18 cellular contexts compared by ENCODE assay signal in the genomic region with DNA sequence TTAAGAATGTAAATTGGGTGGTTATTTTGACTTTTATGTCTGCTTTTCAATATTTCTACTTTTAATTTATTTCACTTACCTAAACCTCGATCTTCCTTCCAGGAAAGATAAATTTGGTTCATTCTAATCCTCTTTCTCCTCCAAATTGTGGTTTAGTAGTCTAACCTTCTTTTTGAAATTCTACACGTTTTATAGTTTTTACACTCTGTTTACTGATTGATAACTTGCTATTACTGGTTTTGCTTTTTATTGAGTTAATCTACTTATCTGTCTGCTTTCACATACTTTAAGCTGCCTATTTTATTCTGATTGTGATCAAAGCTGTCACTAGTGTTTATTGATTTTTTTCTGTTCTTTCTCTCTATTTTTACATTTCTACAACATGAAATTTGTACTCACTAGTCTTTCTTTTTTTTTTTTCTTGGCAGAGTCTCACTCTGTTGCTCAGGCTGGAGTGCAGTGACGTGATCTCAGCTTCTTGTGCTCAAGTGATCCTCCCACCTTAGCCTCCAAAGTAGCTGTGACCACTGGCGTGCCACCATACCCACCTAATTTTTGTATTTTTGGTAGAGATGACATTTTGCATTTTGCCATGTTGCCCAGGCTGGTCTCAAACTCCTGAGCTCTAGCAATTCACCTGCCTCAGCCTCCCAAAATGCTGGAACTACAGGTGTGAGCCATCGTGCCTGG. TPM values are rescaled to one million over a fixed set of nuclear protein-coding genes. Genes with fewer than 3 reads are reported as not detected.
DNase-seq lines count a peak whose midpoint lies in the region; ATAC-seq and TF ChIP-seq lines count a peak whose summit lies in the region.
"Had no signal": no experiment of that assay in that cellular context is flagged by ENCODE, and none has a peak within 500 bp of the region (broad histone marks: within the 10 kb centered on the region; RNA-seq: fewer than 3 reads in every experiment).

No MANE protein-coding gene starts in this region.

- H4K20me1 ChIP-seq in HCT116 (ENCODE audit: insufficient read depth) = no peaks in the 10 kb centered on the region

- H2AFZ ChIP-seq in HCT116 (ENCODE audit: low read depth, low read length, poor library complexity, severe bottlenecking) = no peak overlapping the region
- peak overlapping the region; percentile 28 for H2AFZ ChIP-seq in parathyroid adenoma

- H3K9me3 ChIP-seq in HCT116 (ENCODE audit: control insufficient read depth in 1 of 2, insufficient read depth in 1 of 2, low read depth in 1 of 2, low read length in 2 of 2) (no peaks in the 10 kb centered on the region), ascending aorta (no peaks in the 10 kb centered on the region), parathyroid adenoma (ENCODE audit: control insufficient read depth, low read length) (no peaks in the 10 kb centered on the region), lower lobe of right lung (no peaks in the 10 kb centered on the region)
- H3K9me3 ChIP-seq: MG63 had no signal

- DNase-seq in HCT116 (ENCODE audit: low read depth, low spot score) = no peak
- peak in 1 of 2 donors; percentile 67 for DNase-seq in ascending aorta (ENCODE audit: low spot score in 2 of 2)
- DNase-seq in CD1c-positive myeloid dendritic cell (ENCODE audit: extremely low spot score) = no peak
- DNase-seq in left ventricle myocardium superior = no peak
- no peak for DNase-seq in stimulated activated naive CD4-positive, alpha-beta T cell (lab: John Stamatoyannopoulos, UW)
- DNase-seq in lower lobe of right lung = no peak
- DNase-seq: AML-193, C1 segment of cervical spinal cord, DMS53, EL, MG63, NCI-H1417 treated with DMSO at 0.1 percent for 48 hours, NCI-H187, NCI-H446, NCI-H526, OCI-M1, Right ventricle myocardium superior had no signal

- H3K9ac ChIP-seq in HCT116 (ENCODE audit: low read length) (no peak overlapping the region), parathyroid adenoma (no peak overlapping the region)

- CTCF ChIA-PET in HCT116 (lab: Charles Lee) = no interaction called here

- H3K4me2 ChIP-seq in HCT116 (ENCODE audit: low read length) (no peak overlapping the region), parathyroid adenoma (ENCODE audit: low read length) (no peak overlapping the region)

- H3K27ac ChIP-seq in HCT116 (ENCODE audit: low read depth, low read length) = peak overlapping the region; percentile 87
- H3K27ac ChIP-seq in ascending aorta = peak overlapping the region; percentile 10 to 43
- H3K27ac ChIP-seq in parathyroid adenoma = no peak overlapping the region
- H3K27ac ChIP-seq in lower lobe of right lung = no peak overlapping the region

- no peak for TF ChIP-seq POLR2A in HCT116 (IDR thresholded peaks at IDR 0.05; ENCODE audit: borderline replicate concordance, extremely low read depth, insufficient read depth, insufficient read length)

- TF ChIP-seq CTCF in HCT116 (IDR thresholded peaks at IDR 0.05 in 2 of 3, conservative IDR thresholded peaks at IDR 0.05 in 1 of 3; ENCODE audit: borderline replicate concordance in 1 of 3, insufficient read depth in 1 of 3, low read depth in 2 of 3, low read length in 2 of 3) (no peak), ascending aorta (IDR thresholded peaks at IDR 0.05) (no peak), parathyroid adenoma (IDR thresholded peaks at IDR 0.05) (no peak), lower lobe of right lung (IDR thresholded peaks at IDR 0.05) (no peak)

- no TSS peak for BruUV-seq in HCT116 (replicated peaks; lab: Mats Ljungman, UMichigan)

- TF ChIP-seq RAD21 in HCT116 (IDR thresholded peaks at IDR 0.05; ENCODE audit: low read depth) = no peak

- RAD21 ChIA-PET in HCT116 (lab: Charles Lee; ENCODE audit: low non-redundant PET in 1 of 2, low total read pairs in 2 of 2, uncharacterized antibody in 2 of 2, unreplicated experiment in 2 of 2) = no interaction called here

- H3K79me2 ChIP-seq in HCT116 (ENCODE audit: insufficient read depth, low read length) = no peaks in the 10 kb centered on the region
- H3K79me2 ChIP-seq in parathyroid adenoma = no peaks in the 10 kb centered on the region

- ATAC-seq in HCT116 = no peak
- no peak for ATAC-seq in left ventricle myocardium superior
- no peak for ATAC-seq in lower lobe of right lung

- H3K9me2 ChIP-seq in HCT116 (ENCODE audit: insufficient read depth) = no peaks in the 10 kb centered on the region

- H3K27me3 ChIP-seq in HCT116 (ENCODE audit: insufficient read depth, low read length) (no peaks in the 10 kb centered on the region), ascending aorta (no peaks in the 10 kb centered on the region), parathyroid adenoma (ENCODE audit: control insufficient read depth, insufficient read depth, low read length) (no peaks in the 10 kb centered on the region), lower lobe of right lung (ENCODE audit: low read depth) (no peaks in the 10 kb centered on the region)
- H3K27me3 ChIP-seq: MG63 had no signal

- H3K36me3 ChIP-seq in HCT116 (ENCODE audit: control insufficient read depth in 1 of 2, insufficient read depth in 2 of 2, low read length in 2 of 2) (no peaks in the 10 kb centered on the region), ascending aorta (no peaks in the 10 kb centered on the region), parathyroid adenoma (ENCODE audit: control insufficient read depth, insufficient read depth, low read length) (no peaks in the 10 kb centered on the region), lower lobe of right lung (no peaks in the 10 kb centered on the region)
- H3K36me3 ChIP-seq: MG63 had no signal

- H3K4me3 ChIP-seq in HCT116 (replicated peaks in 1 of 2; ENCODE audit: low read depth in 1 of 2, low read length in 2 of 2) (no peak overlapping the region), ascending aorta (no peak overlapping the region), parathyroid adenoma (ENCODE audit: low read depth, low read length) (no peak overlapping the region), lower lobe of right lung (no peak overlapping the region)
- H3K4me3 ChIP-seq: MG63 had no signal

- POLR2A ChIA-PET in HCT116 (lab: Charles Lee) = no interaction called here

- peaks cover 73 to 80% of the 10 kb centered on the region in 2 experiments for H3K4me1 ChIP-seq in HCT116 (ENCODE audit: control insufficient read depth in 1 of 2, insufficient read depth in 2 of 2, low read length in 2 of 2)
- peaks cover 0 to 15% of the 10 kb centered on the region in 2 donors for H3K4me1 ChIP-seq in ascending aorta
- H3K4me1 ChIP-seq in parathyroid adenoma = no peaks in the 10 kb centered on the region
- peaks cover 5% of the 10 kb centered on the region for H3K4me1 ChIP-seq in lower lobe of right lung

- intact Hi-C loops in HCT116 (cut with micrococcal nuclease) (no loop called here), ascending aorta (cut with DNase I) (no loop called here), left ventricle myocardium superior (cut with micrococcal nuclease) (no loop called here), lower lobe of right lung (cut with DNase I) (no loop called here)

TF ChIP-seq in HCT116, 20 proteins besides CTCF, POLR2A, EP300 and RAD21:
- no peak for TF ChIP-seq FOSL1 (IDR thresholded peaks at IDR 0.05; ENCODE audit: low read depth)

RNA-seq across cellular contexts. Expression of gene ERRFI1, which starts 27.9 kb away (rescaled TPM):
- total RNA-seq in HCT116 (2021; ENCODE audit: unreplicated experiment) (777 TPM), ascending aorta (59.7 TPM), left ventricle myocardium superior (10.2 TPM), lower lobe of right lung (65.1 TPM)
- polyA plus RNA-seq in HCT116 (2012) = 536 and 725 TPM in 2 replicates

Comparison
In these comparisons a context has a peak if more than half of its experiments do, and no peak if none do; other contexts are left out.
1. H3K27ac ChIP-seq: peak in HCT116 (single experiment) and ascending aorta (2 of 2); none in parathyroid adenoma (single experiment) and lower lobe of right lung (single experiment).
2. RNA of gene ERRFI1, which starts 27.9 kb away (total RNA-seq): 777 TPM in HCT116 (single experiment); 65.1 TPM in lower lobe of right lung (single experiment), 59.7 TPM in ascending aorta (single experiment) and 10.2 TPM in left ventricle myocardium superior (single experiment); every median in the first group is over 10 times any median in the second.